1 cellular context compared by ENCODE assay signal in the genomic region with DNA sequence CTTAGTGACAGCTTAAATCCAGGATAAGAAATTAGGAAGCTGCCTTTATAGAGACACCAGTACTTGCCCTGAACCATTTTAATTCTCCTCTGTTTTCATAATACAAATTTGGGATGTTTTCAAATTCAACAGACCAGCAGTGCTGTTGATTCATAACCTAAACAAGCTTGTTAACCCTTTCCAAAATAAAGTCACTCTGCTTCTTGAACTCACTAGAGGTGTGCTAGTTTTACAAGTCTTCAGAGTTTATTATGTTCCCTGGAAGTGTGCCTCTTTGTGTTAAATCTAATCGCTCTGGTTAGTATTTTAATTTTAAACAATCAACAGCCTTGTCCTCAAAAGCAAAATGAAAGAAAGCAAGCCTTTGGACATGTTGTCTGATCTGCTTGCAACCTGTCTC.
TF ChIP-seq lines count a peak whose summit lies in the region.

No MANE protein-coding gene starts in this region.

TF ChIP-seq in endothelial cell of umbilical vein, 7 proteins besides CTCF, POLR2A, EP300 and RAD21:
- TF ChIP-seq FOS (IDR thresholded peaks at IDR 0.05; ENCODE audit: borderline replicate concordance, insufficient read depth, low read length) (no peak), EZH2 (IDR thresholded peaks at IDR 0.05; ENCODE audit: borderline replicate concordance, low read depth, low read length, severe bottlenecking) (no peak), MYC (IDR thresholded peaks at IDR 0.05; ENCODE audit: low read depth, low read length) (no peak), POLR2AphosphoS5 (IDR thresholded peaks at IDR 0.05; ENCODE audit: insufficient read depth, low read depth, low read length) (no peak), GATA2 (IDR thresholded peaks at IDR 0.05; ENCODE audit: insufficient read depth, insufficient read length, low read depth, low read length) (no peak), JUN (IDR thresholded peaks at IDR 0.05; ENCODE audit: borderline replicate concordance, insufficient read depth, insufficient read length, low read depth) (no peak)
- TF ChIP-seq, protein P1, sequence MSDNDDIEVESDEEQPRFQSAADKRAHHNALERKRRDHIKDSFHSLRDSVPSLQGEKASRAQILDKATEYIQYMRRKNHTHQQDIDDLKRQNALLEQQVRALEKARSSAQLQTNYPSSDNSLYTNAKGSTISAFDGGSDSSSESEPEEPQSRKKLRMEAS (IDR thresholded peaks at IDR 0.05; ENCODE audit: insufficient read depth, insufficient read length) = no peak
